9 cellular contexts compared by ENCODE assay signal in genomic region chr4:53703267-53703655, GRCh38.
DNase-seq lines count a peak whose midpoint lies in the region; ATAC-seq and TF ChIP-seq lines count a peak whose summit lies in the region.
"Had no signal": no experiment of that assay in that cellular context is flagged by ENCODE, and none has a peak within 500 bp of the region (broad histone marks: within the 10 kb centered on the region; RNA-seq: fewer than 3 reads in every experiment).

No MANE protein-coding gene starts in this region.

- TF ChIP-seq EP300 in sigmoid colon (IDR thresholded peaks at IDR 0.05), result no peak

- H3K9me3 Mint-ChIP-seq in CD14-positive monocyte (peaks cover 6 to 9% (median 8%) of the 10 kb centered on the region in 7 donors), glutamatergic neuron (ENCODE audit: unreplicated experiment) (peaks cover 3% of the 10 kb centered on the region)

- H3K4me1 Mint-ChIP-seq in CD14-positive monocyte (peaks cover 26% of the 10 kb centered on the region), glutamatergic neuron (ENCODE audit: low read depth, unreplicated experiment) (peaks cover 7% of the 10 kb centered on the region)

- H3K27ac Mint-ChIP-seq in CD14-positive monocyte, result peak overlapping the region in 1 of 7 donors; percentile 63
- peak overlapping the region; percentile 37 for H3K27ac Mint-ChIP-seq in glutamatergic neuron (ENCODE audit: unreplicated experiment)

- H3K27ac ChIP-seq in RWPE1 (peak overlapping the region; percentile 82), sigmoid colon (peak overlapping the region; percentile 29 to 60 (median 54))

- TF ChIP-seq POLR2A in sigmoid colon (IDR thresholded peaks at IDR 0.05), result no peak

- POLR2A ChIA-PET in RWPE1 (lab: Yijun Ruan, JAX; ENCODE audit: low non-redundant PET), result no interaction called here

- H3K36me3 Mint-ChIP-seq in CD14-positive monocyte, result peaks cover 0 to 4% of the 10 kb centered on the region in 2 donors
- H3K36me3 Mint-ChIP-seq in glutamatergic neuron (ENCODE audit: unreplicated experiment), result no peaks in the 10 kb centered on the region

- CTCF ChIA-PET in RWPE1 (lab: Yijun Ruan, JAX), result no interaction called here

- no peak for DNase-seq in CD14-positive monocyte (ENCODE audit: low spot score)
- no peak for DNase-seq in RWPE1 (ENCODE audit: low spot score)
- no peak for DNase-seq in glutamatergic neuron
- DNase-seq in sigmoid colon, result no peak
- no peak for DNase-seq in omental fat pad (ENCODE audit: low spot score)
- DNase-seq in SIG-M5 (lab: John Stamatoyannopoulos, UW), result no peak
- DNase-seq in mucosa of descending colon, result no peak
- DNase-seq: stimulated activated naive CD4-positive, alpha-beta T cell treated with Interleukin-2 at 50 U/mL for 16 hours had no signal

- H3K4me3 Mint-ChIP-seq in CD14-positive monocyte (peak overlapping the region; percentile 83 to 96), glutamatergic neuron (ENCODE audit: unreplicated experiment) (no peak overlapping the region)

- intact Hi-C loops in CD14-positive monocyte (cut with micrococcal nuclease), result no loop called here
- intact Hi-C loops in sigmoid colon (cut with DNase I), result no loop called here
- intact Hi-C loops in mucosa of descending colon (cut with DNase I, micrococcal nuclease), result loop anchor here in 1 of 2 donors (10.0 kb wide), 1 partner anchor 512 kb away; no protein-coding TSS in a partner anchor

- H3K4me3 ChIP-seq in sigmoid colon (peak overlapping the region in 3 of 4 donors; percentile 24 to 38 (median 30)), mucosa of descending colon (no peak overlapping the region)

- WGBS in sigmoid colon, 2 donors, result 11 to 69% methylated on average over 7 of the region's 7 CpGs

- H3K36me3 ChIP-seq in sigmoid colon (no peaks in the 10 kb centered on the region), mucosa of descending colon (ENCODE audit: low read depth) (no peaks in the 10 kb centered on the region)

- no peaks in the 10 kb centered on the region for H3K27me3 Mint-ChIP-seq in CD14-positive monocyte (ENCODE audit: low read depth in 3 of 3)
- peaks cover 2% of the 10 kb centered on the region for H3K27me3 Mint-ChIP-seq in glutamatergic neuron (ENCODE audit: unreplicated experiment)

- H3K27me3 ChIP-seq in sigmoid colon, result no peaks in the 10 kb centered on the region

- no peaks in the 10 kb centered on the region for H3K9me3 ChIP-seq in sigmoid colon
- H3K9me3 ChIP-seq in mucosa of descending colon, result no peaks in the 10 kb centered on the region

- no peak for ATAC-seq in omental fat pad (ENCODE audit: low FRiP score)
- no peak for ATAC-seq in HG02840 (IDR thresholded peaks at IDR 0.05; ENCODE audit: low FRiP score, unreplicated experiment)
- no peak for ATAC-seq in mucosa of descending colon

- TF ChIP-seq CTCF in CD14-positive monocyte (IDR thresholded peaks at IDR 0.05) (no peak), RWPE1 (conservative IDR thresholded peaks at IDR 0.05; ENCODE audit: low read depth) (no peak), glutamatergic neuron (IDR thresholded peaks at IDR 0.05; ENCODE audit: partially characterized antibody, unreplicated experiment) (no peak), sigmoid colon (IDR thresholded peaks at IDR 0.05) (no peak), omental fat pad (IDR thresholded peaks at IDR 0.05) (no peak), mucosa of descending colon (IDR thresholded peaks at IDR 0.05) (no peak)

- H3K4me1 ChIP-seq in sigmoid colon (peaks cover 0 to 18% (median 16%) of the 10 kb centered on the region in 4 donors), mucosa of descending colon (ENCODE audit: low read depth) (peaks cover 13% of the 10 kb centered on the region)
